In the genomic region with DNA sequence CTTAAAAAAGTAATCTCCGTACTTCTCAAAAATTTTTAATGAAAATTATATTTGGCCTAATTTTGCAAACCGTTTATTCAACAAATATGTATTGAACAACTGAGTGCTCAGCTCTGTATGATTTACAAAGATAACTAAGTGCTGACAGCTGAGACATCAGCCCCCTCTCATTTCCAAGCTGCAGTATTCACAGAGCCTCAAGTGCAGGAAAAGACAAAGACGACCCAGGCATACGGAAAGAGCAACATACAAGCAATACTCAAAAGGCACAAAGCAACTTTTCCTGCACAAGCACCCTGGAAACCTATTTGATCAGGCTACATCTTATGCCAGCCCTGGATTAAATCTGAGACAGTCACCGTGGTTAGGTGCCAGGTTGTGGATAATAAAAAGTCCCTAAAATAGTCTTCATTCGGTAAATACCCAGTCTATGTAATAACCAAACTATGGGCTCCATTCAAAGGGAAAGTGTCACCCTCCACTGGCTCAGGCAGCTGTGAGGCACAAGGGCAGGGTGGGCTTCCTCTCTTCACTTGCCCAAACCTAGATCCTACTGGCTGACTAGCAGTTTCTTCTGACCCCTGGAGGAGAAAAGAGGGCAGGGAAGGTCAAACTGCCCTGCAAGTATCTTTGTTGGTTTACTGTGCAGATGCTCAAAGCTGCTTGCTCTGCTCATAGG, we compare ENCODE assay signal across 9 cellular contexts.
A peak's percentile ranks its signal among the peaks of the same experiment; 100 is the strongest.
DNase-seq lines count a peak whose midpoint lies in the region; ATAC-seq lines count a peak whose summit lies in the region.
"Had no signal": no experiment of that assay in that cellular context is flagged by ENCODE, and none has a peak within 500 bp of the region (broad histone marks: within the 10 kb centered on the region; RNA-seq: fewer than 3 reads in every experiment).

No MANE protein-coding gene starts in this region.

- H3K79me1 ChIP-seq in mesendoderm (ENCODE audit: low read length): peaks cover 3% of the 10 kb centered on the region

- no peak overlapping the region for H3K4me2 ChIP-seq in mesendoderm (ENCODE audit: low read length)

- H3K9ac ChIP-seq in mesendoderm (ENCODE audit: low read length): no peak overlapping the region

- H2BK15ac ChIP-seq in mesendoderm (replicated peaks; ENCODE audit: low read depth): no peak overlapping the region

- peaks cover 1% of the 10 kb centered on the region for H3K4me1 ChIP-seq in mesendoderm (ENCODE audit: control insufficient read depth, low read depth, low read length)

- ATAC-seq in GM18502 (IDR thresholded peaks at IDR 0.05; ENCODE audit: poor library complexity, unreplicated experiment): peak; percentile 77
- peak; percentile 60 for ATAC-seq in GM21515 (IDR thresholded peaks at IDR 0.05; ENCODE audit: unreplicated experiment)
- peak; percentile 74 for ATAC-seq in HG03460 (IDR thresholded peaks at IDR 0.05; ENCODE audit: unreplicated experiment)

- no peak overlapping the region for H2AK5ac ChIP-seq in mesendoderm (ENCODE audit: low read length)

- no peaks in the 10 kb centered on the region for H3K27me3 ChIP-seq in mesendoderm (ENCODE audit: insufficient read depth, low read length, poor library complexity)

- H3K27ac ChIP-seq in mesendoderm (ENCODE audit: low read depth, low read length): no peak overlapping the region

- H2BK5ac ChIP-seq in mesendoderm (ENCODE audit: low read length): no peak overlapping the region

- DNase-seq in mesendoderm (peak; percentile 42), DMS53 treated with DMSO at 0.1 percent for 48 hours (lab: John Stamatoyannopoulos, UW; ENCODE audit: unreplicated experiment) (no peak), inferior parietal cortex (ENCODE audit: extremely low spot score) (no peak), SKM-1 (lab: John Stamatoyannopoulos, UW; ENCODE audit: unreplicated experiment) (no peak), NCI-H1436 treated with DMSO at 0.1 percent for 48 hours (lab: John Stamatoyannopoulos, UW) (no peak)
- DNase-seq: NCI-H2171 treated with DMSO at 0.1 percent for 48 hours had no signal

- no CpG with 5 or more reads among the region's 6 CpGs for WGBS in mesendoderm (ENCODE audit: extremely low coverage, insufficient coverage, low lambda C conversion rate)

- H4K8ac ChIP-seq in mesendoderm (ENCODE audit: low read depth, low read length): no peak overlapping the region

- no peaks in the 10 kb centered on the region for H3K79me2 ChIP-seq in mesendoderm (ENCODE audit: control insufficient read depth, insufficient read depth, low read length)

- no peak overlapping the region for H3K4me3 ChIP-seq in mesendoderm (ENCODE audit: low read length)

- H2BK120ac ChIP-seq in mesendoderm (ENCODE audit: low read depth, low read length): no peak overlapping the region

- H3K36me3 ChIP-seq in mesendoderm (ENCODE audit: control insufficient read depth, insufficient read depth, low read length): no peaks in the 10 kb centered on the region

- no peak overlapping the region for H4K5ac ChIP-seq in mesendoderm (ENCODE audit: low read length)

- H3K18ac ChIP-seq in mesendoderm (ENCODE audit: low read length): no peak overlapping the region

- H3K4ac ChIP-seq in mesendoderm (ENCODE audit: low read depth, low read length): no peak overlapping the region

- no peak overlapping the region for H3K23ac ChIP-seq in mesendoderm (ENCODE audit: low read length)

- H3K56ac ChIP-seq in mesendoderm (ENCODE audit: low read length): no peak overlapping the region
